In genomic region chr4:186724861-186725419, GRCh38 we compare ENCODE assay signal across 8 cellular contexts. TPM values are rescaled to one million over a fixed set of nuclear protein-coding genes. Genes with fewer than 3 reads are reported as not detected.
DNase-seq lines count a peak whose midpoint lies in the region; ATAC-seq and TF ChIP-seq lines count a peak whose summit lies in the region.

No MANE protein-coding gene starts in this region.

- H3K27ac ChIP-seq in HEK293 (ENCODE audit: extremely low read depth, low read depth, low read length), result peak overlapping the region; percentile 75; the same call in 1 of the 2 replicates

- peaks cover 0 to 4% of the 10 kb centered on the region in 2 experiments; a peak in 1 of 3 replicates for H3K36me3 ChIP-seq in HEK293 (ENCODE audit: control insufficient read depth in 2 of 2, insufficient read depth in 1 of 2, low read length in 2 of 2)
- H3K36me3 ChIP-seq in mucosa of descending colon (ENCODE audit: low read depth), result no peaks in the 10 kb centered on the region

- intact Hi-C loops in mucosa of descending colon (cut with DNase I, micrococcal nuclease), result loop anchor here in 1 of 2 donors (5.0 kb wide), 1 partner anchor 212 kb away; no protein-coding TSS in a partner anchor

- DNase-seq in AG08396 (ENCODE audit: low spot score) (peak; percentile 30), chondrocyte (ENCODE audit: low spot score) (no peak), mucosa of descending colon (peak in 2 of 3 donors; percentile 38 to 46), HCEC 1CT (no peak), NOMO-1 treated with DMSO at 0.1 percent for 48 hours (lab: John Stamatoyannopoulos, UW; ENCODE audit: unreplicated experiment) (no peak), NCI-H2107 treated with DMSO at 0.1 percent for 48 hours (lab: John Stamatoyannopoulos, UW; ENCODE audit: unreplicated experiment) (no peak), NCI-H128 (lab: John Stamatoyannopoulos, UW; ENCODE audit: unreplicated experiment) (no peak)

- H3K36me3 Mint-ChIP-seq in chondrocyte (ENCODE audit: low read depth), result peaks cover 6% of the 10 kb centered on the region

- no peak for TF ChIP-seq CTCF in HEK293 (tag by site-specific recombination; IDR thresholded peaks at IDR 0.05)
- no peak for TF ChIP-seq CTCF in chondrocyte (IDR thresholded peaks at IDR 0.05)
- TF ChIP-seq CTCF in mucosa of descending colon (IDR thresholded peaks at IDR 0.05), result no peak

- CTCF ChIA-PET in HEK293 (lab: Yijun Ruan, JAX), result interaction anchor here (0.6 to 1.5 kb wide), 7 partner anchors 29 to 335 kb away, joined by 3 to 4 read pairs (median 3); no protein-coding TSS in a partner anchor

- peak overlapping the region; percentile 95 for H3K4me3 Mint-ChIP-seq in chondrocyte (ENCODE audit: unreplicated experiment)

- H3K27me3 Mint-ChIP-seq in chondrocyte (ENCODE audit: low read depth), result no peaks in the 10 kb centered on the region

- POLR2A ChIA-PET in HEK293 (lab: Yijun Ruan, JAX), result no interaction called here

- peaks cover 38% of the 10 kb centered on the region for H3K4me1 Mint-ChIP-seq in chondrocyte (ENCODE audit: low read depth)

- H3K27ac Mint-ChIP-seq in chondrocyte (ENCODE audit: unreplicated experiment), result peak overlapping the region; percentile 98

- H3K4me3 ChIP-seq in HEK293 (ENCODE audit: low read depth, low read length) (peak overlapping the region; percentile 84), mucosa of descending colon (peak overlapping the region; percentile 71)

- no peaks in the 10 kb centered on the region for H3K9me3 ChIP-seq in HEK293 (ENCODE audit: control insufficient read depth, insufficient read depth, low read depth, low read length)
- H3K9me3 ChIP-seq in mucosa of descending colon, result no peaks in the 10 kb centered on the region

- no peaks in the 10 kb centered on the region for H3K9me3 Mint-ChIP-seq in chondrocyte (ENCODE audit: low read depth)

- no peaks in the 10 kb centered on the region for H3K4me1 ChIP-seq in HEK293 (ENCODE audit: control insufficient read depth, insufficient read depth, low read length)
- peaks cover 7% of the 10 kb centered on the region for H3K4me1 ChIP-seq in mucosa of descending colon (ENCODE audit: low read depth)

- ATAC-seq in mucosa of descending colon, result no peak

TF ChIP-seq in HEK293, 187 proteins besides CTCF, POLR2A, EP300 and RAD21 (continues in another document):
- TF ChIP-seq REST (tag by site-specific recombination; IDR thresholded peaks at IDR 0.05) (no peak), ZIC2 (tag by site-specific recombination; IDR thresholded peaks at IDR 0.05) (no peak), ZSCAN18 (tag by site-specific recombination; IDR thresholded peaks at IDR 0.05) (no peak), ZBTB6 (tag by site-specific recombination; IDR thresholded peaks at IDR 0.05) (no peak), ZBTB48 (tag by site-specific recombination; IDR thresholded peaks at IDR 0.05) (no peak), ZNF48 (tag by site-specific recombination; IDR thresholded peaks at IDR 0.05) (no peak), ZNF335 (tag by site-specific recombination; conservative IDR thresholded peaks at IDR 0.05) (peak; percentile 42), ZNF132 (tag by site-specific recombination; IDR thresholded peaks at IDR 0.05; ENCODE audit: borderline replicate concordance) (no peak), ZBTB17 (tag by site-specific recombination; IDR thresholded peaks at IDR 0.05) (peak; percentile 68; the same call in 1 of the 2 replicates), ZNF10 (tag by site-specific recombination; IDR thresholded peaks at IDR 0.05) (no peak), PRDM10 (tag by site-specific recombination; IDR thresholded peaks at IDR 0.05) (peak; percentile 33; the same call in 1 of the 2 replicates), IKZF3 (tag by site-specific recombination; IDR thresholded peaks at IDR 0.05) (peak; percentile 51; the same call in 1 of the 2 replicates), ZNF140 (tag by site-specific recombination; IDR thresholded peaks at IDR 0.05) (no peak), ZSCAN4 (tag by site-specific recombination; IDR thresholded peaks at IDR 0.05) (0 out of 2 replicates have a peak, but pooled peaks have one; percentile 14)

RNA-seq across cellular contexts. Expression of gene FAT1, which starts 1.3 kb away (rescaled TPM):
- total RNA-seq in chondrocyte (663 to 672 TPM (median 671 TPM) in 3 replicates), mucosa of descending colon (100 to 1,000 TPM; 241 to 337 (median 259) TPM)

Comparison
In these comparisons a context has a peak if more than half of its experiments do, and no peak if none do; other contexts are left out.
1. DNase-seq: peak in AG08396 (single experiment) and mucosa of descending colon (2 of 3); none in chondrocyte (single experiment), HCEC 1CT (single experiment), NOMO-1 treated with DMSO at 0.1 percent for 48 hours (single experiment), NCI-H2107 treated with DMSO at 0.1 percent for 48 hours (single experiment) and NCI-H128 (single experiment).